ENCODE assay signal across 27 cellular contexts in genomic region chr13:59960683-59961082, GRCh38.
"Had no signal": no experiment of that assay in that cellular context is flagged by ENCODE, and none has a peak within 500 bp of the region (broad histone marks: within the 10 kb centered on the region; RNA-seq: fewer than 3 reads in every experiment).

No MANE protein-coding gene starts in this region.

- H3K9me3 Mint-ChIP-seq: natural killer cell had no signal

- DNase-seq: activated CD4-positive, alpha-beta memory T cell treated with anti-CD3 and anti-CD28 coated beads, Interleukin-2, amount 10 ng/mL, durations not matched to agents 7 days and 5 days; activated CD4-positive, alpha-beta T cell treated with anti-CD3 and anti-CD28 coated beads, Interleukin-2, amount 10 ng/mL, durations not matched to agents 24 days and 14 days; activated effector memory CD4-positive, alpha-beta T cell treated with anti-CD3 and anti-CD28 coated beads, Interleukin-2, amount 50 U/mL, for 16 hours; activated T-cell treated with anti-CD3 and anti-CD28 coated beads, Interleukin-2, amount 50 U/mL, for 72 hours; brain microvascular endothelial cell; central memory CD4-positive, alpha-beta T cell; effector memory CD8-positive, alpha-beta T cell; esophagus squamous epithelium; glutamatergic neuron; immature natural killer cell; kidney glomerular epithelial cell; left ventricle myocardium superior; midbrain; natural killer cell; pancreas; psoas muscle; right cardiac atrium; stimulated activated CD4-positive, alpha-beta T cell treated with anti-CD3 and anti-CD28 coated beads, Interleukin-1b, Interleukin-23, amount 100 ng/mL, for 48 hours; T-cell; tibial artery had no signal

- H3K27me3 Mint-ChIP-seq: activated CD4-positive, alpha-beta memory T cell treated with anti-CD3 and anti-CD28 coated beads, Interleukin-2, amount 10 ng/mL, durations not matched to agents 7 days and 5 days; activated CD4-positive, alpha-beta T cell treated with anti-CD3 and anti-CD28 coated beads, Interleukin-2, amount 10 ng/mL, durations not matched to agents 24 days and 14 days; activated naive CD4-positive, alpha-beta T cell treated with anti-CD3 and anti-CD28 coated beads, Interleukin-2, amount 50 U/mL, for 24 hours; effector memory CD8-positive, alpha-beta T cell; stimulated activated naive CD8-positive, alpha-beta T cell treated with anti-CD3 and anti-CD28 coated beads, Interleukin-15, Interleukin-2, amounts not matched to agents 100 ng/mL and 50 ng/mL, for 24 hours; T-cell had no signal

- H3K36me3 ChIP-seq: ascending aorta, brain microvascular endothelial cell, esophagus squamous epithelium, pancreas, tibial artery had no signal

- H3K27ac ChIP-seq: ascending aorta, brain microvascular endothelial cell, esophagus squamous epithelium, hepatocyte, pancreas, psoas muscle, tibial artery, VCaP had no signal

- H3K4me1 Mint-ChIP-seq: activated CD4-positive, alpha-beta memory T cell treated with anti-CD3 and anti-CD28 coated beads, Interleukin-2, amount 10 ng/mL, durations not matched to agents 7 days and 5 days; activated CD4-positive, alpha-beta T cell treated with anti-CD3 and anti-CD28 coated beads, Interleukin-2, amount 10 ng/mL, durations not matched to agents 24 days and 14 days; activated naive CD4-positive, alpha-beta T cell treated with anti-CD3 and anti-CD28 coated beads, Interleukin-2, amount 50 U/mL, for 24 hours; immature natural killer cell; natural killer cell; T-cell had no signal

- H3K4me2 ChIP-seq: hepatocyte had no signal

- ATAC-seq: activated CD4-positive, CD25-positive, alpha-beta regulatory T cell treated with anti-CD3 and anti-CD28 coated beads, Interleukin-2, amount 50 U/mL, for 24 hours; activated T-cell treated with anti-CD3 and anti-CD28 coated beads, Interleukin-2, amount 50 U/mL, for 72 hours; effector memory CD8-positive, alpha-beta T cell; left ventricle myocardium superior; natural killer cell; pancreas; psoas muscle; right cardiac atrium; T-cell had no signal

- H3K36me3 Mint-ChIP-seq: activated naive CD4-positive, alpha-beta T cell treated with anti-CD3 and anti-CD28 coated beads, Interleukin-2, amount 50 U/mL, for 24 hours; T-cell had no signal

- H3K9me3 ChIP-seq: pancreas, psoas muscle, tibial artery had no signal

- H3K27me3 ChIP-seq: ascending aorta, brain microvascular endothelial cell, esophagus squamous epithelium, hepatocyte, pancreas, tibial artery had no signal

- H3K4me3 Mint-ChIP-seq: activated CD4-positive, alpha-beta memory T cell treated with anti-CD3 and anti-CD28 coated beads, Interleukin-2, amount 10 ng/mL, durations not matched to agents 7 days and 5 days; activated CD4-positive, alpha-beta T cell treated with anti-CD3 and anti-CD28 coated beads, Interleukin-2, amount 10 ng/mL, durations not matched to agents 24 days and 14 days; activated naive CD4-positive, alpha-beta T cell treated with anti-CD3 and anti-CD28 coated beads, Interleukin-2, amount 50 U/mL, for 24 hours; activated T-cell treated with anti-CD3 and anti-CD28 coated beads, Interleukin-2, amount 50 U/mL, for 72 hours; effector memory CD8-positive, alpha-beta T cell; immature natural killer cell; natural killer cell; stimulated activated naive CD8-positive, alpha-beta T cell treated with anti-CD3 and anti-CD28 coated beads, Interleukin-15, Interleukin-2, amounts not matched to agents 100 ng/mL and 50 ng/mL, for 24 hours; T-cell; T-helper 2 cell treated with Interferon-gamma antibody and Interleukin-4, amounts not matched to agents 5 μg/mL and 100 μg/mL, for 36 hours had no signal

- H3K4me1 ChIP-seq: ascending aorta, esophagus squamous epithelium, pancreas, psoas muscle, tibial artery had no signal

- H3K27ac Mint-ChIP-seq: activated CD4-positive, alpha-beta memory T cell treated with anti-CD3 and anti-CD28 coated beads, Interleukin-2, amount 10 ng/mL, durations not matched to agents 7 days and 5 days; activated CD4-positive, alpha-beta T cell treated with anti-CD3 and anti-CD28 coated beads, Interleukin-2, amount 10 ng/mL, durations not matched to agents 24 days and 14 days; activated naive CD4-positive, alpha-beta T cell treated with anti-CD3 and anti-CD28 coated beads, Interleukin-2, amount 50 U/mL, for 24 hours; activated T-cell treated with anti-CD3 and anti-CD28 coated beads, Interleukin-2, amount 50 U/mL, for 72 hours; effector memory CD8-positive, alpha-beta T cell; immature natural killer cell; natural killer cell; stimulated activated naive CD8-positive, alpha-beta T cell treated with anti-CD3 and anti-CD28 coated beads, Interleukin-15, Interleukin-2, amounts not matched to agents 100 ng/mL and 50 ng/mL, for 24 hours; T-cell; T-helper 2 cell treated with Interferon-gamma antibody and Interleukin-4, amounts not matched to agents 5 μg/mL and 100 μg/mL, for 36 hours had no signal

- H3K4me3 ChIP-seq: ascending aorta, esophagus squamous epithelium, hepatocyte, pancreas, psoas muscle, tibial artery had no signal

- H2AFZ ChIP-seq: hepatocyte had no signal

- H3K79me2 ChIP-seq: hepatocyte had no signal
